Comparison of ENCODE assay signal across 18 cellular contexts in genomic region chr6:111585969-111586315, GRCh38. TPM values are rescaled to one million over a fixed set of nuclear protein-coding genes. Genes with fewer than 3 reads are reported as not detected.
DNase-seq lines count a peak whose midpoint lies in the region; ATAC-seq and TF ChIP-seq lines count a peak whose summit lies in the region.
"Had no signal": no experiment of that assay in that cellular context is flagged by ENCODE, and none has a peak within 500 bp of the region (broad histone marks: within the 10 kb centered on the region; RNA-seq: fewer than 3 reads in every experiment).

No MANE protein-coding gene starts in this region.

- H3K4me1 ChIP-seq in gastroesophageal sphincter (peaks cover 13 to 66% (median 19%) of the 10 kb centered on the region in 3 donors), skeletal muscle satellite cell (ENCODE audit: control insufficient read depth, insufficient read depth, low read length) (peaks cover 50% of the 10 kb centered on the region)

- H3K4me3 ChIP-seq in gastroesophageal sphincter (no peak overlapping the region), skeletal muscle satellite cell (ENCODE audit: low read length) (no peak overlapping the region)
- H3K4me3 ChIP-seq: adrenal gland, heart right ventricle, SJSA1, spleen had no signal

- WGBS in gastroesophageal sphincter (ENCODE audit: low coverage in 1 of 2), 2 donors = 5 to 32% methylated on average over 2 of the region's 2 CpGs

- TF ChIP-seq CTCF in gastroesophageal sphincter (IDR thresholded peaks at IDR 0.05) = no peak
- no peak for TF ChIP-seq CTCF in mesothelial cell of epicardium (IDR thresholded peaks at IDR 0.05; ENCODE audit: unreplicated experiment)

- H3K4me3 Mint-ChIP-seq in mesothelial cell of epicardium = no peak overlapping the region
- H3K4me3 Mint-ChIP-seq: activated CD4-positive, alpha-beta T cell treated with anti-CD3 and anti-CD28 coated beads, Interleukin-2, amount 10 ng/mL, durations not matched to agents 7 days and 5 days; immature natural killer cell; natural killer cell treated with Interleukin-12 subunit alpha and Interleukin-12 subunit beta and Interleukin-15 and Interleukin-18, amount 100 ng/mL, for 72 hours; T-helper 1 cell treated with Interleukin-12 subunit alpha and Interleukin-12 subunit beta and Interleukin-4 antibody, amounts not matched to agents 30 μg/mL and 1 μg/mL, for 36 hours had no signal

- H3K9me3 Mint-ChIP-seq in mesothelial cell of epicardium = no peaks in the 10 kb centered on the region
- H3K9me3 Mint-ChIP-seq: activated CD4-positive, alpha-beta T cell treated with anti-CD3 and anti-CD28 coated beads, Interleukin-2, amount 10 ng/mL, durations not matched to agents 7 days and 5 days; immature natural killer cell; natural killer cell treated with Interleukin-12 subunit alpha and Interleukin-12 subunit beta and Interleukin-15 and Interleukin-18, amount 100 ng/mL, for 72 hours; T-helper 1 cell treated with Interleukin-12 subunit alpha and Interleukin-12 subunit beta and Interleukin-4 antibody, amounts not matched to agents 30 μg/mL and 1 μg/mL, for 36 hours had no signal

- peak; percentile 58 for DNase-seq in DMS79 (lab: John Stamatoyannopoulos, UW)
- peak; percentile 75 for DNase-seq in NCI-H2171 treated with DMSO at 0.1 percent for 48 hours (lab: John Stamatoyannopoulos, UW)
- DNase-seq in GDM1 (lab: John Stamatoyannopoulos, UW) = no peak
- no peak for DNase-seq in mesothelial cell of epicardium (ENCODE audit: low spot score in 2 of 2, unreplicated experiment in 2 of 2)
- DNase-seq: activated CD4-positive, alpha-beta T cell treated with anti-CD3 and anti-CD28 coated beads, Interleukin-2, amount 10 ng/mL, durations not matched to agents 7 days and 5 days; caudate nucleus; heart right ventricle; immature natural killer cell; posterior cingulate gyrus; spleen; substantia nigra had no signal

- TF ChIP-seq EP300 in gastroesophageal sphincter (IDR thresholded peaks at IDR 0.05) = no peak

- H3K9me3 ChIP-seq in gastroesophageal sphincter = no peaks in the 10 kb centered on the region
- no peaks in the 10 kb centered on the region for H3K9me3 ChIP-seq in skeletal muscle satellite cell (replicated peaks; ENCODE audit: low read length)
- H3K9me3 ChIP-seq: adrenal gland, heart right ventricle, SJSA1, spleen had no signal

- peak overlapping the region; percentile 29 for H3K4me2 ChIP-seq in skeletal muscle satellite cell (ENCODE audit: low read length)

- H3K27ac ChIP-seq in gastroesophageal sphincter = peak overlapping the region; percentile 12 to 69 (median 56)
- H3K27ac ChIP-seq: SJSA1 had no signal

- no peak overlapping the region for H3K9ac ChIP-seq in skeletal muscle satellite cell (ENCODE audit: low read depth, low read length)

- no peaks in the 10 kb centered on the region for H3K36me3 ChIP-seq in gastroesophageal sphincter
- H3K36me3 ChIP-seq in skeletal muscle satellite cell (ENCODE audit: insufficient read depth, low read length) = peaks cover 4% of the 10 kb centered on the region
- H3K36me3 ChIP-seq: adrenal gland had no signal

- H3K36me3 Mint-ChIP-seq in mesothelial cell of epicardium = peaks cover 8% of the 10 kb centered on the region

- no peak for TF ChIP-seq POLR2A in gastroesophageal sphincter (IDR thresholded peaks at IDR 0.05)

- H3K27me3 Mint-ChIP-seq in mesothelial cell of epicardium (ENCODE audit: low read depth) = no peaks in the 10 kb centered on the region
- H3K27me3 Mint-ChIP-seq: activated CD4-positive, alpha-beta T cell treated with anti-CD3 and anti-CD28 coated beads, Interleukin-2, amount 10 ng/mL, durations not matched to agents 7 days and 5 days; natural killer cell treated with Interleukin-12 subunit alpha and Interleukin-12 subunit beta and Interleukin-15 and Interleukin-18, amount 100 ng/mL, for 72 hours had no signal

- peak; percentile 32 for ATAC-seq in gastroesophageal sphincter
- ATAC-seq in HG02970 (IDR thresholded peaks at IDR 0.05; ENCODE audit: low FRiP score, unreplicated experiment) = no peak
- ATAC-seq: natural killer cell treated with Interleukin-12 subunit alpha and Interleukin-12 subunit beta and Interleukin-15 and Interleukin-18, amount 100 ng/mL, for 72 hours had no signal

- H3K27ac Mint-ChIP-seq in mesothelial cell of epicardium = no peak overlapping the region
- H3K27ac Mint-ChIP-seq: activated CD4-positive, alpha-beta T cell treated with anti-CD3 and anti-CD28 coated beads, Interleukin-2, amount 10 ng/mL, durations not matched to agents 7 days and 5 days; natural killer cell treated with Interleukin-12 subunit alpha and Interleukin-12 subunit beta and Interleukin-15 and Interleukin-18, amount 100 ng/mL, for 72 hours; T-helper 1 cell treated with Interleukin-12 subunit alpha and Interleukin-12 subunit beta and Interleukin-4 antibody, amounts not matched to agents 30 μg/mL and 1 μg/mL, for 36 hours had no signal

- no peaks in the 10 kb centered on the region for H3K27me3 ChIP-seq in gastroesophageal sphincter
- no peaks in the 10 kb centered on the region for H3K27me3 ChIP-seq in skeletal muscle satellite cell (ENCODE audit: control insufficient read depth, insufficient read depth, low read length)
- H3K27me3 ChIP-seq: adrenal gland, heart right ventricle, SJSA1, spleen had no signal

- peaks cover 31% of the 10 kb centered on the region for H3K4me1 Mint-ChIP-seq in mesothelial cell of epicardium

RNA-seq across cellular contexts. Expression of gene TRAF3IP2, which starts 19.7 kb away (rescaled TPM):
- total RNA-seq in gastroesophageal sphincter (10 to 100 TPM; 18.4 to 33.4 (median 27.5) TPM), mesothelial cell of epicardium (29.9 to 32.0 TPM (median 30.5 TPM) in 3 replicates)
- total RNA-seq in skeletal muscle satellite cell (2012; rRNA removed) = 23.8 and 34.9 TPM in 2 replicates

Comparison
In these comparisons a context has a peak if more than half of its experiments do, and no peak if none do; other contexts are left out.
1. DNase-seq: peak in DMS79 (single experiment) and NCI-H2171 treated with DMSO at 0.1 percent for 48 hours (single experiment); none in GDM1 (single experiment) and mesothelial cell of epicardium (0 of 2).